ENCODE assay signal across 9 cellular contexts in genomic region chr12:123762715-123763052, GRCh38. TPM values are rescaled to one million over a fixed set of nuclear protein-coding genes. Genes with fewer than 3 reads are reported as not detected.
DNase-seq lines count a peak whose midpoint lies in the region; ATAC-seq and TF ChIP-seq lines count a peak whose summit lies in the region.
"Had no signal": no experiment of that assay in that cellular context is flagged by ENCODE, and none has a peak within 500 bp of the region (broad histone marks: within the 10 kb centered on the region; RNA-seq: fewer than 3 reads in every experiment).

No MANE protein-coding gene starts in this region.

- TF ChIP-seq POLR2A in spleen (IDR thresholded peaks at IDR 0.05): no peak

- H3K4me1 Mint-ChIP-seq in T-helper 2 cell treated with Interferon-gamma antibody and Interleukin-4, amounts not matched to agents 5 μg/mL and 100 μg/mL, for 36 hours (ENCODE audit: low read depth): peaks cover 11% of the 10 kb centered on the region
- peaks cover 18% of the 10 kb centered on the region for H3K4me1 Mint-ChIP-seq in activated B cell treated with CpG ODN at 0.5 μM for 24 hours

- H3K36me3 ChIP-seq in spleen: peaks cover 0 to 27% (median 11%) of the 10 kb centered on the region in 6 donors

- H3K36me3 Mint-ChIP-seq in T-helper 2 cell treated with Interferon-gamma antibody and Interleukin-4, amounts not matched to agents 5 μg/mL and 100 μg/mL, for 36 hours (ENCODE audit: low read depth): peaks cover 9% of the 10 kb centered on the region
- H3K36me3 Mint-ChIP-seq in activated B cell treated with CpG ODN at 0.5 μM for 24 hours (ENCODE audit: low read depth): peaks cover 16% of the 10 kb centered on the region

- H3K27ac Mint-ChIP-seq in T-helper 2 cell treated with Interferon-gamma antibody and Interleukin-4, amounts not matched to agents 5 μg/mL and 100 μg/mL, for 36 hours: no peak overlapping the region
- no peak overlapping the region for H3K27ac Mint-ChIP-seq in activated B cell treated with CpG ODN at 0.5 μM for 24 hours

- peaks cover 4 to 26% (median 16%) of the 10 kb centered on the region in 6 donors for H3K4me1 ChIP-seq in spleen

- H3K4me3 Mint-ChIP-seq in T-helper 2 cell treated with Interferon-gamma antibody and Interleukin-4, amounts not matched to agents 5 μg/mL and 100 μg/mL, for 36 hours: peak overlapping the region; percentile 78
- peak overlapping the region; percentile 91 for H3K4me3 Mint-ChIP-seq in activated B cell treated with CpG ODN at 0.5 μM for 24 hours

- POLR2A ChIA-PET in activated B cell treated with CpG ODN at 0.5 μM for 24 hours (lab: Charles Lee): interaction anchor here (1.8 kb wide), 1 partner anchor 51 kb away, joined by 4 read pairs; the partner anchor contains the start of gene ATP6V0A2

- CTCF ChIA-PET in activated B cell treated with CpG ODN at 0.5 μM for 24 hours (lab: Charles Lee): interaction anchor here (1.3 to 1.4 kb wide), 2 partner anchors 50 to 128 kb away, joined by 3 to 5 read pairs; partner anchors contain the start of gene ATP6V0A2

- peak overlapping the region; percentile 61 for H3K4me3 ChIP-seq in iPS-11a (ENCODE audit: low read depth, low read length)
- peak overlapping the region; percentile 43 to 75 (median 58) for H3K4me3 ChIP-seq in spleen

- H3K27ac ChIP-seq in spleen: peak overlapping the region in 1 of 8 donors; percentile 31

- no peaks in the 10 kb centered on the region for H3K9me3 Mint-ChIP-seq in T-helper 2 cell treated with Interferon-gamma antibody and Interleukin-4, amounts not matched to agents 5 μg/mL and 100 μg/mL, for 36 hours
- H3K9me3 Mint-ChIP-seq in activated B cell treated with CpG ODN at 0.5 μM for 24 hours: no peaks in the 10 kb centered on the region

- no peaks in the 10 kb centered on the region for H3K9me3 ChIP-seq in spleen

- intact Hi-C loops in activated B cell treated with CpG ODN at 0.5 μM for 24 hours (cut with micrococcal nuclease) (loop anchor here (2.0 to 5.0 kb wide), 2 partner anchors 50 to 220 kb away; partner anchors contain the start of gene ATP6V0A2), spleen (cut with DNase I; ENCODE audit: low total_unique reads) (no loop called here)

- TF ChIP-seq CTCF in activated B cell treated with CpG ODN at 0.5 μM for 24 hours (IDR thresholded peaks at IDR 0.05) (no peak), spleen (IDR thresholded peaks at IDR 0.05 in 8 of 11, conservative IDR thresholded peaks at IDR 0.05 in 3 of 11) (no peak)

- H3K27me3 Mint-ChIP-seq in T-helper 2 cell treated with Interferon-gamma antibody and Interleukin-4, amounts not matched to agents 5 μg/mL and 100 μg/mL, for 36 hours (ENCODE audit: low read depth): peaks cover 4% of the 10 kb centered on the region
- H3K27me3 Mint-ChIP-seq in activated B cell treated with CpG ODN at 0.5 μM for 24 hours: no peaks in the 10 kb centered on the region

- 36 to 44% (median 40%) methylated on average over 14 to 15 of the region's 15 CpGs for WGBS in spleen, 5 donors

- no peak for ATAC-seq in activated B cell treated with CpG ODN at 0.5 μM for 24 hours (ENCODE audit: low read depth)

- DNase-seq in T-helper 2 cell treated with Interferon-gamma antibody and Interleukin-4, amounts not matched to agents 5 μg/mL and 100 μg/mL, for 36 hours (ENCODE audit: low spot score): no peak
- DNase-seq in T-helper 2 cell (no peak), activated B cell treated with CpG ODN at 0.5 μM for 24 hours (no peak), spleen (no peak), NCI-H2029 (lab: John Stamatoyannopoulos, UW) (no peak), occipital lobe (lab: John Stamatoyannopoulos, UW) (no peak)
- DNase-seq in stimulated activated CD8-positive, alpha-beta memory T cell treated with anti-CD3 and anti-CD28 coated beads, Interleukin-4, amount 100 ng/mL, for 48 hours: no peak
- DNase-seq: hippocampal formation had no signal

- H3K27me3 ChIP-seq in spleen (replicated peaks in 1 of 7): peaks cover 0 to 21% (median 11%) of the 10 kb centered on the region in 7 donors

RNA-seq across cellular contexts. Expression of gene DNAH10, which starts 0.6 kb away (rescaled TPM):
- total RNA-seq in activated B cell treated with CpG ODN at 0.5 μM for 24 hours (0.32 and 0.51 TPM in 2 replicates), spleen (1 to 10 TPM in 3 of 7 donors, under 1 TPM in 3, not detected in 1; 0.26 to 2.2 (median 0.95) TPM), occipital lobe (22.6 TPM)
- polyA plus RNA-seq in spleen: under 1 TPM; 0.23 to 0.35 (median 0.26) TPM

RNA-seq across cellular contexts. Expression of gene ATP6V0A2, which starts 50.5 kb away (rescaled TPM):
- total RNA-seq in activated B cell treated with CpG ODN at 0.5 μM for 24 hours (54.9 and 57.8 TPM in 2 replicates), spleen (10 to 100 TPM; 27.9 to 46.0 (median 34.9) TPM), occipital lobe (32.4 TPM)
- 1 to 10 TPM; 7.2 to 9.1 (median 8.5) TPM for polyA plus RNA-seq in spleen
